Comparison of ENCODE assay signal across 1 cellular context in the genomic region with DNA sequence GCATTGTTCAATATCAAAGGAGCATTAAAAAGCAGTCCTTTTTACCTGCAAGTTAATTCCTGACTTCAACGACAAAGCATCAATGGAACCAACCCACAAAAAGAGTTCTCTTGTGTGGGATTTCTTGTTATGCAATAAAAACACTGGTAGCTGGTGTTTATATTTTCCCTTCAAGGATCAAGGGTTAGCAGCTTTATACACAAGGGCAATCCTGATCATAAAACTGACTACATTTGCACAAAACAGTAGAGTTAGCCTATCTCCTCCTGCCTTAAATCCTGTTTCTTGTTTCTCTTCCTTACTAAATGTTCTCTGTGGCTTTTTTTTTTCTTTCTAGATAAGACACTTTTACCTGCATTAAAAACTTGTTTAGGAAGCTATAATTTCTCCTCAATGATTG.
TF ChIP-seq lines count a peak whose summit lies in the region.

No MANE protein-coding gene starts in this region.

TF ChIP-seq in HepG2, 621 proteins besides CTCF, POLR2A, EP300 and RAD21 (continued from another document):
- TF ChIP-seq, protein P1, sequence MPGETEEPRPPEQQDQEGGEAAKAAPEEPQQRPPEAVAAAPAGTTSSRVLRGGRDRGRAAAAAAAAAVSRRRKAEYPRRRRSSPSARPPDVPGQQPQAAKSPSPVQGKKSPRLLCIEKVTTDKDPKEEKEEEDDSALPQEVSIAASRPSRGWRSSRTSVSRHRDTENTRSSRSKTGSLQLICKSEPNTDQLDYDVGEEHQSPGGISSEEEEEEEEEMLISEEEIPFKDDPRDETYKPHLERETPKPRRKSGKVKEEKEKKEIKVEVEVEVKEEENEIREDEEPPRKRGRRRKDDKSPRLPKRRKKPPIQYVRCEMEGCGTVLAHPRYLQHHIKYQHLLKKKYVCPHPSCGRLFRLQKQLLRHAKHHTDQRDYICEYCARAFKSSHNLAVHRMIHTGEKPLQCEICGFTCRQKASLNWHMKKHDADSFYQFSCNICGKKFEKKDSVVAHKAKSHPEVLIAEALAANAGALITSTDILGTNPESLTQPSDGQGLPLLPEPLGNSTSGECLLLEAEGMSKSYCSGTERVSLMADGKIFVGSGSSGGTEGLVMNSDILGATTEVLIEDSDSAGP (CRISPR knock-in tag; IDR thresholded peaks at IDR 0.05; ENCODE audit: borderline replicate concordance) = no peak
- no peak for TF ChIP-seq ZNF20 (CRISPR knock-in tag; IDR thresholded peaks at IDR 0.05)
- TF ChIP-seq, protein P2, sequence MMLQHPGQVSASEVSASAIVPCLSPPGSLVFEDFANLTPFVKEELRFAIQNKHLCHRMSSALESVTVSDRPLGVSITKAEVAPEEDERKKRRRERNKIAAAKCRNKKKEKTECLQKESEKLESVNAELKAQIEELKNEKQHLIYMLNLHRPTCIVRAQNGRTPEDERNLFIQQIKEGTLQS (CRISPR knock-in tag; IDR thresholded peaks at IDR 0.05) = no peak
- TF ChIP-seq FOXO1 (CRISPR knock-in tag; IDR thresholded peaks at IDR 0.05) = no peak
- no peak for TF ChIP-seq SIN3A (IDR thresholded peaks at IDR 0.05; ENCODE audit: borderline replicate concordance, low read depth, low read length)
- no peak for TF ChIP-seq SNRNP70 (IDR thresholded peaks at IDR 0.05; ENCODE audit: low read depth, low read length)
- TF ChIP-seq, protein P3, sequence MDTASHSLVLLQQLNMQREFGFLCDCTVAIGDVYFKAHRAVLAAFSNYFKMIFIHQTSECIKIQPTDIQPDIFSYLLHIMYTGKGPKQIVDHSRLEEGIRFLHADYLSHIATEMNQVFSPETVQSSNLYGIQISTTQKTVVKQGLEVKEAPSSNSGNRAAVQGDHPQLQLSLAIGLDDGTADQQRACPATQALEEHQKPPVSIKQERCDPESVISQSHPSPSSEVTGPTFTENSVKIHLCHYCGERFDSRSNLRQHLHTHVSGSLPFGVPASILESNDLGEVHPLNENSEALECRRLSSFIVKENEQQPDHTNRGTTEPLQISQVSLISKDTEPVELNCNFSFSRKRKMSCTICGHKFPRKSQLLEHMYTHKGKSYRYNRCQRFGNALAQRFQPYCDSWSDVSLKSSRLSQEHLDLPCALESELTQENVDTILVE (CRISPR knock-in tag; IDR thresholded peaks at IDR 0.05) = no peak
- no peak for TF ChIP-seq NR2F2 (IDR thresholded peaks at IDR 0.05; ENCODE audit: borderline replicate concordance, low read depth)
- TF ChIP-seq ZNF430 (CRISPR knock-in tag; IDR thresholded peaks at IDR 0.05) = no peak
- no peak for TF ChIP-seq HMGA1 (CRISPR knock-in tag; conservative IDR thresholded peaks at IDR 0.05)
- no peak for TF ChIP-seq HIVEP1 (CRISPR knock-in tag; IDR thresholded peaks at IDR 0.05)
- TF ChIP-seq, protein P4, sequence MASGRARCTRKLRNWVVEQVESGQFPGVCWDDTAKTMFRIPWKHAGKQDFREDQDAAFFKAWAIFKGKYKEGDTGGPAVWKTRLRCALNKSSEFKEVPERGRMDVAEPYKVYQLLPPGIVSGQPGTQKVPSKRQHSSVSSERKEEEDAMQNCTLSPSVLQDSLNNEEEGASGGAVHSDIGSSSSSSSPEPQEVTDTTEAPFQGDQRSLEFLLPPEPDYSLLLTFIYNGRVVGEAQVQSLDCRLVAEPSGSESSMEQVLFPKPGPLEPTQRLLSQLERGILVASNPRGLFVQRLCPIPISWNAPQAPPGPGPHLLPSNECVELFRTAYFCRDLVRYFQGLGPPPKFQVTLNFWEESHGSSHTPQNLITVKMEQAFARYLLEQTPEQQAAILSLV (CRISPR knock-in tag; IDR thresholded peaks at IDR 0.05; ENCODE audit: borderline replicate concordance) = no peak
- no peak for TF ChIP-seq ZNF383 (CRISPR knock-in tag; IDR thresholded peaks at IDR 0.05; ENCODE audit: borderline replicate concordance)
- no peak for TF ChIP-seq SRSF9 (IDR thresholded peaks at IDR 0.05; ENCODE audit: borderline replicate concordance, insufficient read depth, low read depth, low read length, poor library complexity, severe bottlenecking)
- TF ChIP-seq GRHL1 (CRISPR knock-in tag; conservative IDR thresholded peaks at IDR 0.05) = no peak
- no peak for TF ChIP-seq HNRNPUL1 (IDR thresholded peaks at IDR 0.05; ENCODE audit: low read depth, low read length)
